In the genomic region with DNA sequence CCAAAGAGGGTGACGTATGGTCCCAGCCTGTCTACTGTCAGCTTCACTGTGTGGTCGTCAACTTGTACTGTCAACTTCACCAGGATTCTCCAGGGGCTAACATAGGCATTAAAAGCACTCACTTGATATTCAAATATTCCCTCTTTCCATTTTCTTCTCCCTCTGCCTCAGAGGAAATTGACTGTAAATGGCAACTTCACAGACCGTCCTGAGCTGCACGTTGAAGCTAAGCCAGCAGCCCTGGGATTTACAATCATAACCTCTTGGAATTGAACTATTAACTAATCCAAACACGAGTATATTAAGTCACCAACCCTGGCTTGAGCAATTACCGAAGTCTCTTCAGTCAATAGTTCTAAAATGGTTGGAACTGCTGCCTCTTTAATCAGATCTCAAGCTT, we compare ENCODE assay signal across 25 cellular contexts. TPM values are rescaled to one million over a fixed set of nuclear protein-coding genes. Genes with fewer than 3 reads are reported as not detected.
"Had no signal": no experiment of that assay in that cellular context is flagged by ENCODE, and none has a peak within 500 bp of the region (broad histone marks: within the 10 kb centered on the region; RNA-seq: fewer than 3 reads in every experiment).

No MANE protein-coding gene starts in this region.

- DNase-seq: glutamatergic neuron; heart left ventricle; hypothalamus; immature natural killer cell; kidney; midbrain; mucosa of descending colon; naive thymus-derived CD4-positive, alpha-beta T cell; nucleus accumbens; psoas muscle; sigmoid colon; small intestine; spleen; stimulated activated CD4-positive, alpha-beta T cell treated with anti-CD3 and anti-CD28 coated beads, Interleukin-4, amount 100 ng/mL, for 24 hours; stimulated activated naive CD4-positive, alpha-beta T cell; tibial artery; trophoblast cell; upper lobe of right lung had no signal

- H3K79me2 ChIP-seq: parathyroid adenoma had no signal

- H3K9me3 ChIP-seq: mucosa of descending colon, psoas muscle, suprapubic skin, thoracic aorta, upper lobe of right lung had no signal

- H3K9ac ChIP-seq: parathyroid adenoma had no signal

- H3K4me1 ChIP-seq: parathyroid adenoma, spleen, suprapubic skin, upper lobe of right lung had no signal

- H3K27me3 ChIP-seq: heart left ventricle, sigmoid colon, tibial artery, upper lobe of right lung had no signal

- H3K4me3 ChIP-seq: heart left ventricle, mucosa of descending colon, psoas muscle, sigmoid colon, spleen, suprapubic skin, thoracic aorta, tibial artery, upper lobe of right lung had no signal

- H3K36me3 ChIP-seq: heart left ventricle, sigmoid colon, spleen, suprapubic skin, thoracic aorta, tibial artery, upper lobe of right lung had no signal

- FAIRE-seq: islet of Langerhans, kidney, small intestine, urothelium cell line had no signal

- ATAC-seq: mucosa of descending colon; naive thymus-derived CD4-positive, alpha-beta T cell; natural killer cell treated with Interleukin-12 subunit alpha and Interleukin-12 subunit beta and Interleukin-15 and Interleukin-18, amount 100 ng/mL, for 72 hours; stimulated activated effector memory CD8-positive, alpha-beta T cell treated with anti-CD3 and anti-CD28 coated beads, Interleukin-12 subunit alpha, Interleukin-12 subunit beta, amount 100 ng/mL, for 72 hours; upper lobe of right lung had no signal

- H3K27ac ChIP-seq: parathyroid adenoma, psoas muscle, spleen, suprapubic skin, thoracic aorta, upper lobe of right lung had no signal

- H2AFZ ChIP-seq: parathyroid adenoma had no signal

RNA-seq across cellular contexts. Expression of a gene that starts 38.5 kb away (rescaled TPM):
- total RNA-seq: natural killer cell treated with Interleukin-12 subunit alpha and Interleukin-12 subunit beta and Interleukin-15 and Interleukin-18, amount 100 ng/mL, for 72 hours had no signal
- polyA plus RNA-seq: naive thymus-derived CD4-positive, alpha-beta T cell had no signal
